Comparison of ENCODE assay signal across 1 cellular context in genomic region chr15:61195116-61196002, GRCh38.
TF ChIP-seq lines count a peak whose summit lies in the region.

No MANE protein-coding gene starts in this region.

TF ChIP-seq in H1, 55 proteins besides CTCF, POLR2A, EP300 and RAD21 (continued from another document):
- TF ChIP-seq SRF (IDR thresholded peaks at IDR 0.05; ENCODE audit: low read depth, low read length) (no peak), USF2 (IDR thresholded peaks at IDR 0.05; ENCODE audit: low read length) (no peak), SUZ12 (IDR thresholded peaks at IDR 0.05; ENCODE audit: low read length) (no peak), TCF12 (IDR thresholded peaks at IDR 0.05; ENCODE audit: low read depth, low read length) (no peak), EZH2 (IDR thresholded peaks at IDR 0.05; ENCODE audit: low read depth, low read length, severe bottlenecking) (no peak), EGR1 (IDR thresholded peaks at IDR 0.05; ENCODE audit: borderline replicate concordance, low read depth, low read length) (no peak), PHF8 (conservative IDR thresholded peaks at IDR 0.05; ENCODE audit: low read depth, low read length) (no peak)
